14 cellular contexts compared by ENCODE assay signal in genomic region chr5:50593681-50594080, GRCh38.
A peak's percentile ranks its signal among the peaks of the same experiment; 100 is the strongest.
DNase-seq lines count a peak whose midpoint lies in the region; ATAC-seq and TF ChIP-seq lines count a peak whose summit lies in the region.
"Had no signal": no experiment of that assay in that cellular context is flagged by ENCODE, and none has a peak within 500 bp of the region (broad histone marks: within the 10 kb centered on the region; RNA-seq: fewer than 3 reads in every experiment).

No MANE protein-coding gene starts in this region.

- no peaks in the 10 kb centered on the region for H3K27me3 ChIP-seq in OCI-LY1 (ENCODE audit: insufficient read depth, low read length)
- H3K27me3 ChIP-seq in stomach, result no peaks in the 10 kb centered on the region
- no peaks in the 10 kb centered on the region for H3K27me3 ChIP-seq in uterus
- H3K27me3 ChIP-seq: foreskin keratinocyte had no signal

- CTCF ChIA-PET in activated naive CD4-positive, alpha-beta T cell treated with anti-CD3 and anti-CD28 coated beads, Interleukin-2, amount 10 ng/mL, durations not matched to agents 7 days and 5 days (lab: Charles Lee), result interaction anchor here (0.8 kb wide), 1 partner anchor 92 kb away, joined by 3 read pairs; no protein-coding TSS in a partner anchor

- H3K27ac ChIP-seq in OCI-LY1 (ENCODE audit: low read depth, low read length, poor library complexity, severe bottlenecking) (peak overlapping the region; percentile 55), stomach (peak overlapping the region in 4 of 5 donors; percentile 17 to 57 (median 46)), uterus (no peak overlapping the region)
- H3K27ac ChIP-seq: foreskin keratinocyte, HL-60, PC-9 had no signal

- no peak overlapping the region for H3K4me3 Mint-ChIP-seq in activated naive CD4-positive, alpha-beta T cell treated with anti-CD3 and anti-CD28 coated beads, Interleukin-2, amount 10 ng/mL, durations not matched to agents 7 days and 5 days
- H3K4me3 Mint-ChIP-seq in central memory CD8-positive, alpha-beta T cell, result peak overlapping the region; percentile 61

- H3K4me1 ChIP-seq in OCI-LY1 (ENCODE audit: insufficient read depth, low read length, severe bottlenecking) (peaks cover 39% of the 10 kb centered on the region), stomach (no peaks in the 10 kb centered on the region), uterus (no peaks in the 10 kb centered on the region)
- H3K4me1 ChIP-seq: foreskin keratinocyte had no signal

- no peaks in the 10 kb centered on the region for H3K79me2 ChIP-seq in OCI-LY1 (ENCODE audit: insufficient read depth, low read length)

- 32 to 55% (median 48%) methylated on average over 1 of the region's 1 CpG for WGBS in stomach, 5 donors

- H3K4me1 Mint-ChIP-seq in activated naive CD4-positive, alpha-beta T cell treated with anti-CD3 and anti-CD28 coated beads, Interleukin-2, amount 10 ng/mL, durations not matched to agents 7 days and 5 days, result peaks cover 51% of the 10 kb centered on the region
- H3K4me1 Mint-ChIP-seq in central memory CD8-positive, alpha-beta T cell, result peaks cover 76% of the 10 kb centered on the region

- no peaks in the 10 kb centered on the region for H3F3A ChIP-seq in OCI-LY1 (ENCODE audit: insufficient read depth, low read length)

- DNase-seq in activated naive CD4-positive, alpha-beta T cell treated with anti-CD3 and anti-CD28 coated beads, Interleukin-2, amount 10 ng/mL, durations not matched to agents 7 days and 5 days, result peak; percentile 33
- no peak for DNase-seq in activated naive CD4-positive, alpha-beta T cell (lab: John Stamatoyannopoulos, UW)
- DNase-seq in central memory CD8-positive, alpha-beta T cell (ENCODE audit: low spot score in 2 of 2), result peak in 1 of 2 donors; percentile 35
- DNase-seq in stomach (no peak), uterus (no peak), DMS153 treated with DMSO at 0.1 percent for 48 hours (lab: John Stamatoyannopoulos, UW; ENCODE audit: unreplicated experiment) (no peak)
- DNase-seq: AML-193, aorta, foreskin keratinocyte, PC-9, posterior cingulate gyrus had no signal

- H3K9me2 ChIP-seq in OCI-LY1 (ENCODE audit: low read depth, low read length), result no peaks in the 10 kb centered on the region

- no peaks in the 10 kb centered on the region for H4K20me1 ChIP-seq in OCI-LY1 (ENCODE audit: insufficient read depth, low read length)

- H3K27ac Mint-ChIP-seq in activated naive CD4-positive, alpha-beta T cell treated with anti-CD3 and anti-CD28 coated beads, Interleukin-2, amount 10 ng/mL, durations not matched to agents 7 days and 5 days, result peak overlapping the region; percentile 77
- H3K27ac Mint-ChIP-seq in central memory CD8-positive, alpha-beta T cell (ENCODE audit: low read depth), result peak overlapping the region; percentile 80

- TF ChIP-seq POLR2A in stomach (IDR thresholded peaks at IDR 0.05) (no peak), uterus (IDR thresholded peaks at IDR 0.05) (no peak)

- no peaks in the 10 kb centered on the region for H3K27me3 Mint-ChIP-seq in activated naive CD4-positive, alpha-beta T cell treated with anti-CD3 and anti-CD28 coated beads, Interleukin-2, amount 10 ng/mL, durations not matched to agents 7 days and 5 days
- H3K27me3 Mint-ChIP-seq in central memory CD8-positive, alpha-beta T cell, result no peaks in the 10 kb centered on the region

- peak overlapping the region; percentile 39; the same call in 1 of the 2 replicates for H3K4me2 ChIP-seq in OCI-LY1 (ENCODE audit: low read length)
- H3K4me2 ChIP-seq: PC-9 had no signal

- H3K9me3 ChIP-seq in OCI-LY1 (ENCODE audit: low read length) (no peaks in the 10 kb centered on the region), stomach (no peaks in the 10 kb centered on the region), uterus (no peaks in the 10 kb centered on the region)

- H3K9ac ChIP-seq in OCI-LY1 (ENCODE audit: low read length), result no peak overlapping the region; the same call in 1 of the 2 replicates

- TF ChIP-seq CTCF in OCI-LY1 (IDR thresholded peaks at IDR 0.05; ENCODE audit: low read length) (no peak), stomach (IDR thresholded peaks at IDR 0.05) (no peak), uterus (IDR thresholded peaks at IDR 0.05) (no peak)

- peaks cover 13% of the 10 kb centered on the region for H3K9me3 Mint-ChIP-seq in activated naive CD4-positive, alpha-beta T cell treated with anti-CD3 and anti-CD28 coated beads, Interleukin-2, amount 10 ng/mL, durations not matched to agents 7 days and 5 days
- peaks cover 13% of the 10 kb centered on the region for H3K9me3 Mint-ChIP-seq in central memory CD8-positive, alpha-beta T cell

- H3K4me3 ChIP-seq in OCI-LY1 (ENCODE audit: low read depth, low read length, poor library complexity, severe bottlenecking) (no peak overlapping the region), stomach (no peak overlapping the region), uterus (no peak overlapping the region)
- H3K4me3 ChIP-seq: PC-9 had no signal

- H3K36me3 ChIP-seq in OCI-LY1 (ENCODE audit: insufficient read depth, low read length) (no peaks in the 10 kb centered on the region), stomach (no peaks in the 10 kb centered on the region), uterus (no peaks in the 10 kb centered on the region)

- intact Hi-C loops in stomach (cut with DNase I; ENCODE audit: low total_unique reads), result no loop called here
- intact Hi-C loops in uterus (cut with DNase I; ENCODE audit: low total_unique reads), result no loop called here

- peaks cover 30% of the 10 kb centered on the region for H3K36me3 Mint-ChIP-seq in activated naive CD4-positive, alpha-beta T cell treated with anti-CD3 and anti-CD28 coated beads, Interleukin-2, amount 10 ng/mL, durations not matched to agents 7 days and 5 days
- peaks cover 5% of the 10 kb centered on the region for H3K36me3 Mint-ChIP-seq in central memory CD8-positive, alpha-beta T cell (ENCODE audit: insufficient read depth)

- peak overlapping the region; percentile 98 for H2AFZ ChIP-seq in OCI-LY1 (ENCODE audit: low read length)
- H2AFZ ChIP-seq: PC-9 had no signal

- no peak for TF ChIP-seq EP300 in stomach (IDR thresholded peaks at IDR 0.05)

- peak; percentile 92 for ATAC-seq in central memory CD8-positive, alpha-beta T cell (replicated peaks; ENCODE audit: extremely low read depth, poor library complexity, severe bottlenecking)
- ATAC-seq in GM21515 (IDR thresholded peaks at IDR 0.05; ENCODE audit: unreplicated experiment), result no peak
- ATAC-seq: foreskin keratinocyte had no signal

Comparison
In these comparisons a context has a peak if more than half of its experiments do, and no peak if none do; other contexts are left out.
1. H3K27ac ChIP-seq: peak in OCI-LY1 (single experiment) and stomach (4 of 5); none in uterus (0 of 2).